In genomic region chr10:79053481-79054202, GRCh38 we compare ENCODE assay signal across 28 cellular contexts. TPM values are rescaled to one million over a fixed set of nuclear protein-coding genes. Genes with fewer than 3 reads are reported as not detected.
DNase-seq lines count a peak whose midpoint lies in the region; ATAC-seq and TF ChIP-seq lines count a peak whose summit lies in the region.
"Had no signal": no experiment of that assay in that cellular context is flagged by ENCODE, and none has a peak within 500 bp of the region (broad histone marks: within the 10 kb centered on the region; RNA-seq: fewer than 3 reads in every experiment).

No MANE protein-coding gene starts in this region.

- H3K4me3 ChIP-seq in neuronal stem cell (ENCODE audit: low read length in 2 of 2): no peak overlapping the region
- no peak overlapping the region for H3K4me3 ChIP-seq in upper lobe of right lung
- H3K4me3 ChIP-seq: dorsolateral prefrontal cortex, esophagus squamous epithelium, heart right ventricle, right atrium auricular region, tibial nerve had no signal

- no peak overlapping the region for H3K18ac ChIP-seq in neuronal stem cell (ENCODE audit: low read length)

- peaks cover 19 to 27% of the 10 kb centered on the region in 2 donors for H3K4me1 ChIP-seq in neuronal stem cell (ENCODE audit: control insufficient read depth in 2 of 2, insufficient read depth in 1 of 2, low read depth in 1 of 2, low read length in 2 of 2)
- peaks cover 26% of the 10 kb centered on the region for H3K4me1 ChIP-seq in upper lobe of right lung

- ATAC-seq in Right ventricle myocardium superior (ENCODE audit: poor library complexity): no peak
- no peak for ATAC-seq in upper lobe of right lung
- ATAC-seq in GM21515 (IDR thresholded peaks at IDR 0.05; ENCODE audit: unreplicated experiment): no peak
- ATAC-seq in stimulated activated naive B cell treated with anti-CD40 and anti-IgM and Interleukin-4, amounts not matched to agents 10 μg/mL and 1 μg/mL and 100 μg/mL, for 72 hours (replicated peaks): no peak
- ATAC-seq: CD8-positive, alpha-beta T cell had no signal

- no peak overlapping the region for H3K9ac ChIP-seq in neuronal stem cell (ENCODE audit: low read depth, low read length, poor library complexity)
- H3K9ac ChIP-seq: parathyroid adenoma had no signal

- intact Hi-C loops in cardiac septum (cut with DNase I): no loop called here
- intact Hi-C loops in Right ventricle myocardium superior (cut with DNase I): no loop called here
- intact Hi-C loops in upper lobe of right lung (cut with DNase I): no loop called here

- peak; percentile 56 for DNase-seq in cardiac septum (ENCODE audit: low spot score)
- no peak for DNase-seq in Right ventricle myocardium superior
- peak; percentile 27 for DNase-seq in chondrocyte (ENCODE audit: low spot score)
- no peak for DNase-seq in neuronal stem cell (ENCODE audit: low spot score)
- DNase-seq in upper lobe of right lung: peak; percentile 33
- DNase-seq in effector CD8-positive, alpha-beta T cell (lab: John Stamatoyannopoulos, UW): no peak
- DNase-seq in stimulated activated naive B cell treated with anti-CD40 and anti-IgM and Interleukin-4, amounts not matched to agents 10 μg/mL and 1 μg/mL and 100 μg/mL, for 72 hours: no peak
- DNase-seq: ACHN; activated CD4-positive, alpha-beta T cell treated with anti-CD3 and anti-CD28 coated beads for 1 hour; BE2C; DMS 273 treated with DMSO at 0.1 percent for 48 hours; esophagus squamous epithelium; foreskin melanocyte; GOT3; heart right ventricle; MM.1S; NCI-H1105 treated with DMSO at 0.1 percent for 48 hours; NCI-H2029; NCI-H526; stimulated activated CD4-positive, alpha-beta T cell treated with anti-CD3 and anti-CD28 coated beads, Interleukin-2, amount 100 ng/mL, for 48 hours had no signal

- H3K27me3 Mint-ChIP-seq in chondrocyte (ENCODE audit: low read depth): peaks cover 5% of the 10 kb centered on the region
- peaks cover 24 to 28% of the 10 kb centered on the region in 2 donors for H3K27me3 Mint-ChIP-seq in stimulated activated naive B cell treated with anti-CD40 and anti-IgM and Interleukin-4, amounts not matched to agents 10 μg/mL and 1 μg/mL and 100 μg/mL, for 72 hours

- peaks cover 20% of the 10 kb centered on the region for H3K4me1 Mint-ChIP-seq in chondrocyte (ENCODE audit: low read depth)
- H3K4me1 Mint-ChIP-seq in stimulated activated naive B cell treated with anti-CD40 and anti-IgM and Interleukin-4, amounts not matched to agents 10 μg/mL and 1 μg/mL and 100 μg/mL, for 72 hours: peaks cover 10 to 13% of the 10 kb centered on the region in 2 donors

- H3K4me2 ChIP-seq in neuronal stem cell (ENCODE audit: insufficient read depth, low read length, poor library complexity, severe bottlenecking): no peak overlapping the region

- TF ChIP-seq CTCF in chondrocyte (IDR thresholded peaks at IDR 0.05): no peak
- no peak for TF ChIP-seq CTCF in upper lobe of right lung (IDR thresholded peaks at IDR 0.05)

- H2BK120ac ChIP-seq in neuronal stem cell (ENCODE audit: low read depth, low read length): no peak overlapping the region

- no peak overlapping the region for H3K27ac Mint-ChIP-seq in chondrocyte (ENCODE audit: unreplicated experiment)
- H3K27ac Mint-ChIP-seq in stimulated activated naive B cell treated with anti-CD40 and anti-IgM and Interleukin-4, amounts not matched to agents 10 μg/mL and 1 μg/mL and 100 μg/mL, for 72 hours: no peak overlapping the region
- H3K27ac Mint-ChIP-seq: CD8-positive, alpha-beta T cell; T-helper 17 cell had no signal

- no peak overlapping the region for H3K27ac ChIP-seq in neuronal stem cell (replicated peaks; ENCODE audit: low read length)
- H3K27ac ChIP-seq in upper lobe of right lung: no peak overlapping the region
- H3K27ac ChIP-seq: dorsolateral prefrontal cortex, esophagus squamous epithelium, heart right ventricle, HL-60, parathyroid adenoma, right atrium auricular region, tibial nerve had no signal

- no peak overlapping the region for H3K4me3 Mint-ChIP-seq in chondrocyte (ENCODE audit: unreplicated experiment)
- no peak overlapping the region for H3K4me3 Mint-ChIP-seq in stimulated activated naive B cell treated with anti-CD40 and anti-IgM and Interleukin-4, amounts not matched to agents 10 μg/mL and 1 μg/mL and 100 μg/mL, for 72 hours
- H3K4me3 Mint-ChIP-seq: CD8-positive, alpha-beta T cell had no signal

- no peaks in the 10 kb centered on the region for H3K79me1 ChIP-seq in neuronal stem cell (ENCODE audit: low read depth, low read length)

- H4K8ac ChIP-seq in neuronal stem cell (ENCODE audit: low read depth, low read length): no peak overlapping the region

- H3K27me3 ChIP-seq in neuronal stem cell (ENCODE audit: control insufficient read depth in 3 of 3, insufficient read depth in 3 of 3, low read depth in 1 of 3, low read length in 3 of 3) (peaks cover 0 to 4% (median 0%) of the 10 kb centered on the region in 3 experiments), upper lobe of right lung (no peaks in the 10 kb centered on the region)
- H3K27me3 ChIP-seq: BE2C, dorsolateral prefrontal cortex, esophagus squamous epithelium, heart right ventricle, right atrium auricular region, tibial nerve had no signal

- H2AFZ ChIP-seq in neuronal stem cell (ENCODE audit: low read length): no peak overlapping the region
- H2AFZ ChIP-seq: parathyroid adenoma had no signal

- no peaks in the 10 kb centered on the region for H3K9me3 Mint-ChIP-seq in chondrocyte (ENCODE audit: low read depth)
- no peaks in the 10 kb centered on the region for H3K9me3 Mint-ChIP-seq in stimulated activated naive B cell treated with anti-CD40 and anti-IgM and Interleukin-4, amounts not matched to agents 10 μg/mL and 1 μg/mL and 100 μg/mL, for 72 hours
- H3K9me3 Mint-ChIP-seq: CD8-positive, alpha-beta T cell had no signal

- peak overlapping the region; percentile 83 for H2AK5ac ChIP-seq in neuronal stem cell (ENCODE audit: low read depth, low read length)

- peak overlapping the region; percentile 31 for H2BK5ac ChIP-seq in neuronal stem cell (ENCODE audit: low read length)

- no peak overlapping the region for H4K91ac ChIP-seq in neuronal stem cell (ENCODE audit: low read depth, low read length, poor library complexity)

- H3K23ac ChIP-seq in neuronal stem cell (ENCODE audit: low read depth, low read length, poor library complexity): peak overlapping the region; percentile 43

- H3K9me3 ChIP-seq in neuronal stem cell (replicated peaks in 1 of 2; ENCODE audit: control insufficient read depth in 2 of 2, insufficient read depth in 1 of 2, low read depth in 1 of 2, low read length in 2 of 2): no peaks in the 10 kb centered on the region
- H3K9me3 ChIP-seq in upper lobe of right lung: no peaks in the 10 kb centered on the region
- H3K9me3 ChIP-seq: BE2C, esophagus squamous epithelium, heart right ventricle, right atrium auricular region, tibial nerve had no signal

- no peak overlapping the region for H3K14ac ChIP-seq in neuronal stem cell (ENCODE audit: low read length)

- no peaks in the 10 kb centered on the region for H3K36me3 Mint-ChIP-seq in chondrocyte (ENCODE audit: low read depth)
- H3K36me3 Mint-ChIP-seq in stimulated activated naive B cell treated with anti-CD40 and anti-IgM and Interleukin-4, amounts not matched to agents 10 μg/mL and 1 μg/mL and 100 μg/mL, for 72 hours: no peaks in the 10 kb centered on the region
- H3K36me3 Mint-ChIP-seq: CD8-positive, alpha-beta T cell had no signal

- H2BK12ac ChIP-seq in neuronal stem cell (ENCODE audit: low read length): no peak overlapping the region

- no peaks in the 10 kb centered on the region for H3K36me3 ChIP-seq in neuronal stem cell (replicated peaks in 1 of 2; ENCODE audit: control insufficient read depth in 2 of 2, insufficient read depth in 2 of 2, low read length in 2 of 2)
- H3K36me3 ChIP-seq in upper lobe of right lung: no peaks in the 10 kb centered on the region
- H3K36me3 ChIP-seq: BE2C, esophagus squamous epithelium, heart right ventricle, right atrium auricular region, tibial nerve had no signal

- WGBS in neuronal stem cell (ENCODE audit: extremely low coverage in 2 of 2, insufficient read length in 2 of 2, insufficient replicate concordance in 1 of 2), 2 donors: no CpG with 5 or more reads among the region's 11 CpGs

- H2BK15ac ChIP-seq in neuronal stem cell (ENCODE audit: low read length): no peak overlapping the region

- no peak overlapping the region for H3K4ac ChIP-seq in neuronal stem cell (ENCODE audit: low read length)

RNA-seq across cellular contexts. Expression of gene ZMIZ1, which starts 15.1 kb away (rescaled TPM):
- 40.7 TPM for total RNA-seq in cardiac septum
- 44.8 TPM for total RNA-seq in Right ventricle myocardium superior
- total RNA-seq in chondrocyte: 46.2 to 74.6 TPM (median 48.7 TPM) in 3 replicates
- 21.6 TPM for polyA plus RNA-seq in neuronal stem cell (2013, experiment 1 of 2)
- 24.3 TPM for polyA plus RNA-seq in neuronal stem cell (2013, experiment 2 of 2)
- 84.7 TPM for total RNA-seq in upper lobe of right lung

Comparison
In these comparisons a context has a peak if more than half of its experiments do, and no peak if none do; other contexts are left out.
1. DNase-seq: peak in cardiac septum (single experiment), chondrocyte (single experiment) and upper lobe of right lung (single experiment); none in Right ventricle myocardium superior (single experiment), neuronal stem cell (single experiment), effector CD8-positive, alpha-beta T cell (single experiment) and stimulated activated naive B cell treated with anti-CD40 and anti-IgM and Interleukin-4, amounts not matched to agents 10 μg/mL and 1 μg/mL and 100 μg/mL, for 72 hours (single experiment).